ENCODE assay signal across 21 cellular contexts in the genomic region with DNA sequence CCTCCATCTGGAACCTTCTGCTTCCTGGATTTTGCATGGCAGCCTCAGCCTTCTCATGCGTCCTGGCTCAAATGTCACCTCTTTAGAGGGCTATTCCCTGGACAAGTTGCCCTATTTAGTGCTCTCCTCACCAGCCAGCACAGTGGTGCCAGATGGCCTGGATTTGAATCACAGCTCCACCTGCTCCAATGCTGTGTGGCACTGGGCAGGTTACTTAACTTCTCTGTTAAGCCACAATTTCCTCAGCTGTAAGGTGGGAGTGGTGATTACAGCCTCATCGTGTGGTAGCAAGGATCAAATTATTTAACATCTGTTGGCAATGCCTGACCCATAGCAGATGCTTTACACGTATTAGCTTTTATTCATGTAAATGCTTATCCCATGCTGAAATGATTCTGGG. TPM values are rescaled to one million over a fixed set of nuclear protein-coding genes. Genes with fewer than 3 reads are reported as not detected.
DNase-seq lines count a peak whose midpoint lies in the region; ATAC-seq and TF ChIP-seq lines count a peak whose summit lies in the region.
"Had no signal": no experiment of that assay in that cellular context is flagged by ENCODE, and none has a peak within 500 bp of the region (broad histone marks: within the 10 kb centered on the region; RNA-seq: fewer than 3 reads in every experiment).

No MANE protein-coding gene starts in this region.

- H3K27me3 Mint-ChIP-seq in neural progenitor cell (ENCODE audit: insufficient read depth, low read depth) (peaks cover 13% of the 10 kb centered on the region), MCF 10A (ENCODE audit: insufficient read depth, unreplicated experiment) (peaks cover 11% of the 10 kb centered on the region)

- no peaks in the 10 kb centered on the region for H3K9me3 Mint-ChIP-seq in neural progenitor cell
- no peaks in the 10 kb centered on the region for H3K9me3 Mint-ChIP-seq in MCF 10A (ENCODE audit: unreplicated experiment)
- H3K9me3 Mint-ChIP-seq: CD8-positive, alpha-beta memory T cell; HFFc6; IgD-negative memory B cell had no signal

- H3K9me3 ChIP-seq in HEK293 (ENCODE audit: control insufficient read depth, insufficient read depth, low read depth, low read length): no peaks in the 10 kb centered on the region
- H3K9me3 ChIP-seq in neural progenitor cell (ENCODE audit: low read depth): no peaks in the 10 kb centered on the region
- H3K9me3 ChIP-seq in upper lobe of right lung: no peaks in the 10 kb centered on the region
- H3K9me3 ChIP-seq: BE2C had no signal

- H2AFZ ChIP-seq in neural progenitor cell (replicated peaks): no peak overlapping the region
- H2AFZ ChIP-seq: GM23248 had no signal

- H3K4me3 ChIP-seq in HEK293 (ENCODE audit: low read depth, low read length): no peak overlapping the region
- no peak overlapping the region for H3K4me3 ChIP-seq in neural progenitor cell
- no peak overlapping the region for H3K4me3 ChIP-seq in upper lobe of right lung
- H3K4me3 ChIP-seq: GM23248 had no signal

- H3K27me3 ChIP-seq in neural progenitor cell: no peaks in the 10 kb centered on the region
- no peaks in the 10 kb centered on the region for H3K27me3 ChIP-seq in upper lobe of right lung
- H3K27me3 ChIP-seq: BE2C had no signal

- TF ChIP-seq CTCF in HEK293 (tag by site-specific recombination; IDR thresholded peaks at IDR 0.05) (no peak), neural progenitor cell (IDR thresholded peaks at IDR 0.05) (no peak), upper lobe of right lung (IDR thresholded peaks at IDR 0.05) (no peak), MCF 10A (IDR thresholded peaks at IDR 0.05; ENCODE audit: unreplicated experiment) (no peak)

- H3K27ac Mint-ChIP-seq in neural progenitor cell: peak overlapping the region; percentile 34
- H3K27ac Mint-ChIP-seq in MCF 10A (ENCODE audit: low read depth, unreplicated experiment): no peak overlapping the region
- H3K27ac Mint-ChIP-seq: CD4-positive, CD25-positive, alpha-beta regulatory T cell; CD8-positive, alpha-beta memory T cell; HFFc6; IgD-negative memory B cell had no signal

- peak; percentile 34 for DNase-seq in NCI-H82 (lab: John Stamatoyannopoulos, UW)
- no peak for DNase-seq in NCI-H82 treated with DMSO at 0.1 percent for 48 hours (lab: John Stamatoyannopoulos, UW; ENCODE audit: unreplicated experiment)
- DNase-seq in neural progenitor cell (ENCODE audit: low spot score): no peak
- peak; percentile 21 for DNase-seq in upper lobe of right lung
- DNase-seq in activated CD4-positive, CD25-positive, alpha-beta regulatory T cell treated with anti-CD3 and anti-CD28 coated beads, Interleukin-2, amount 50 U/mL, for 72 hours: no peak
- DNase-seq in MCF 10A (ENCODE audit: unreplicated experiment): no peak
- DNase-seq: 8988T; ACHN; BE2C; C1 segment of cervical spinal cord; CD4-positive, CD25-positive, alpha-beta regulatory T cell; CD8-positive, alpha-beta memory T cell; COR-L47; DMS153; DMS79; GDM1; GM23248; HCEC 1CT; HFFc6 had no signal

- H3K79me2 ChIP-seq in neural progenitor cell (ENCODE audit: low read depth): no peaks in the 10 kb centered on the region

- no TSS peak for BruUV-seq in MCF 10A (replicated peaks; lab: Mats Ljungman, UMichigan)

- H3K4me3 Mint-ChIP-seq in neural progenitor cell: no peak overlapping the region
- H3K4me3 Mint-ChIP-seq in MCF 10A (ENCODE audit: unreplicated experiment): no peak overlapping the region
- H3K4me3 Mint-ChIP-seq: CD4-positive, CD25-positive, alpha-beta regulatory T cell; CD8-positive, alpha-beta memory T cell; HFFc6; IgD-negative memory B cell had no signal

- POLR2A ChIA-PET in HEK293 (lab: Yijun Ruan, JAX): interaction anchor here (2.2 kb wide), 1 partner anchor 17 kb away, joined by 6 read pairs; a partner anchor contains a TSS
- POLR2A ChIA-PET in MCF 10A (lab: Yijun Ruan, JAX): no interaction called here

- H3K4me1 ChIP-seq in HEK293 (ENCODE audit: control insufficient read depth, insufficient read depth, low read length) (no peaks in the 10 kb centered on the region), neural progenitor cell (peaks cover 17% of the 10 kb centered on the region), upper lobe of right lung (no peaks in the 10 kb centered on the region)

- no peak overlapping the region for H3K4me2 ChIP-seq in neural progenitor cell

- CTCF ChIA-PET in HEK293 (lab: Yijun Ruan, JAX) (interaction anchor here (1.6 kb wide), 1 partner anchor 15 kb away, joined by 9 read pairs; no protein-coding TSS in a partner anchor), MCF 10A (lab: Yijun Ruan, JAX) (interaction anchor here (0.5 to 1.2 kb wide), 3 partner anchors 51 to 1713 kb away, joined by 3 to 4 read pairs (median 4); no protein-coding TSS in a partner anchor)

- H4K20me1 ChIP-seq in neural progenitor cell (ENCODE audit: low read depth): peaks cover 3% of the 10 kb centered on the region

- H3K36me3 Mint-ChIP-seq in neural progenitor cell: no peaks in the 10 kb centered on the region
- H3K36me3 Mint-ChIP-seq in MCF 10A (ENCODE audit: insufficient read depth, unreplicated experiment): no peaks in the 10 kb centered on the region
- H3K36me3 Mint-ChIP-seq: CD4-positive, CD25-positive, alpha-beta regulatory T cell; IgD-negative memory B cell had no signal

- H3K27ac ChIP-seq in HEK293 (ENCODE audit: extremely low read depth, low read depth, low read length) (no peak overlapping the region), neural progenitor cell (no peak overlapping the region), upper lobe of right lung (no peak overlapping the region)
- H3K27ac ChIP-seq: GM23248 had no signal

- H3K36me3 ChIP-seq in HEK293 (ENCODE audit: control insufficient read depth in 2 of 2, insufficient read depth in 1 of 2, low read length in 2 of 2) (no peaks in the 10 kb centered on the region), neural progenitor cell (no peaks in the 10 kb centered on the region), upper lobe of right lung (no peaks in the 10 kb centered on the region)
- H3K36me3 ChIP-seq: BE2C had no signal

- no peak overlapping the region for H3K9ac ChIP-seq in neural progenitor cell
- H3K9ac ChIP-seq: GM23248 had no signal

- peaks cover 23% of the 10 kb centered on the region for H3K4me1 Mint-ChIP-seq in neural progenitor cell
- no peaks in the 10 kb centered on the region for H3K4me1 Mint-ChIP-seq in MCF 10A (ENCODE audit: insufficient read depth, unreplicated experiment)
- H3K4me1 Mint-ChIP-seq: CD4-positive, CD25-positive, alpha-beta regulatory T cell; CD8-positive, alpha-beta memory T cell; IgD-negative memory B cell had no signal

- no peak for ATAC-seq in upper lobe of right lung

- intact Hi-C loops in upper lobe of right lung (cut with DNase I): no loop called here
- intact Hi-C loops in MCF 10A (cut with micrococcal nuclease): loop anchor here (5.0 kb wide), 1 partner anchor 39 kb away; no protein-coding TSS in a partner anchor

- peaks cover 19% of the 10 kb centered on the region for H3F3A ChIP-seq in neural progenitor cell (ENCODE audit: low read depth)

TF ChIP-seq in HEK293, 187 proteins besides CTCF, POLR2A, EP300 and RAD21:
- TF ChIP-seq ZNF623 (tag by site-specific recombination; IDR thresholded peaks at IDR 0.05) (0 out of 2 replicates have a peak, but pooled peaks have one; percentile 2), ZNF768 (tag by site-specific recombination; IDR thresholded peaks at IDR 0.05) (0 out of 2 replicates have a peak, but pooled peaks have one; percentile 76)
- TF ChIP-seq, protein P1, sequence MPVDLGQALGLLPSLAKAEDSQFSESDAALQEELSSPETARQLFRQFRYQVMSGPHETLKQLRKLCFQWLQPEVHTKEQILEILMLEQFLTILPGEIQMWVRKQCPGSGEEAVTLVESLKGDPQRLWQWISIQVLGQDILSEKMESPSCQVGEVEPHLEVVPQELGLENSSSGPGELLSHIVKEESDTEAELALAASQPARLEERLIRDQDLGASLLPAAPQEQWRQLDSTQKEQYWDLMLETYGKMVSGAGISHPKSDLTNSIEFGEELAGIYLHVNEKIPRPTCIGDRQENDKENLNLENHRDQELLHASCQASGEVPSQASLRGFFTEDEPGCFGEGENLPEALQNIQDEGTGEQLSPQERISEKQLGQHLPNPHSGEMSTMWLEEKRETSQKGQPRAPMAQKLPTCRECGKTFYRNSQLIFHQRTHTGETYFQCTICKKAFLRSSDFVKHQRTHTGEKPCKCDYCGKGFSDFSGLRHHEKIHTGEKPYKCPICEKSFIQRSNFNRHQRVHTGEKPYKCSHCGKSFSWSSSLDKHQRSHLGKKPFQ (tag by site-specific recombination; IDR thresholded peaks at IDR 0.05): no peak

RNA-seq across cellular contexts. Expression of a gene that starts 16.7 kb away (rescaled TPM):
- total RNA-seq in neural progenitor cell (ENCODE audit: low replicate concordance) (42.7 and 43.7 TPM in 2 replicates), upper lobe of right lung (41.1 TPM), MCF 10A (2022) (24.3 and 29.9 TPM in 2 replicates)

RNA-seq across cellular contexts. Expression of a gene that starts 42.6 kb away (rescaled TPM):
- total RNA-seq in neural progenitor cell (ENCODE audit: low replicate concordance): 0.47 and 1.6 TPM in 2 replicates
- total RNA-seq in upper lobe of right lung: 0.23 TPM
- not detected in 2 replicates for total RNA-seq in MCF 10A (2022)
- total RNA-seq: CD4-positive, CD25-positive, alpha-beta regulatory T cell; GM23248 had no signal

Comparison
In these comparisons a context has a peak if more than half of its experiments do, and no peak if none do; other contexts are left out.
1. DNase-seq: peak in NCI-H82 (single experiment) and upper lobe of right lung (single experiment); none in NCI-H82 treated with DMSO at 0.1 percent for 48 hours (single experiment), neural progenitor cell (single experiment), activated CD4-positive, CD25-positive, alpha-beta regulatory T cell treated with anti-CD3 and anti-CD28 coated beads, Interleukin-2, amount 50 U/mL, for 72 hours (single experiment) and MCF 10A (single experiment).